In genomic region chr21:45680215-45680614, GRCh38 we compare ENCODE assay signal across 25 cellular contexts. TPM values are rescaled to one million over a fixed set of nuclear protein-coding genes. Genes with fewer than 3 reads are reported as not detected.
DNase-seq lines count a peak whose midpoint lies in the region; ATAC-seq, FAIRE-seq and TF ChIP-seq lines count a peak whose summit lies in the region.
"Had no signal": no experiment of that assay in that cellular context is flagged by ENCODE, and none has a peak within 500 bp of the region (broad histone marks: within the 10 kb centered on the region; RNA-seq: fewer than 3 reads in every experiment).

No MANE protein-coding gene starts in this region.

- H3K4me1 ChIP-seq in HepG2 (ENCODE audit: insufficient read depth, low read length), result no peaks in the 10 kb centered on the region
- no peaks in the 10 kb centered on the region for H3K4me1 ChIP-seq in right lobe of liver
- no peaks in the 10 kb centered on the region for H3K4me1 ChIP-seq in K562 (replicated peaks in 1 of 2; ENCODE audit: control insufficient read depth in 2 of 2, insufficient read depth in 2 of 2, low read length in 2 of 2)
- H3K4me1 ChIP-seq: BLaER1 treated with 17β-estradiol and CSF1 and Interleukin-3, amounts not matched to agents 10 nM and 100 nM; Caco-2 had no signal

- intact Hi-C loops in HepG2 (cut with micrococcal nuclease; ENCODE audit: unreplicated experiment), result no loop called here
- intact Hi-C loops in right lobe of liver (cut with DNase I), result no loop called here
- intact Hi-C loops in K562 (cut with micrococcal nuclease), result no loop called here

- H3K79me2 ChIP-seq in HepG2 (ENCODE audit: insufficient read depth, low read length) (no peaks in the 10 kb centered on the region), K562 (ENCODE audit: control insufficient read depth, insufficient read depth, low read length) (no peaks in the 10 kb centered on the region)

- H3K9ac ChIP-seq in HepG2 (ENCODE audit: insufficient read depth, low read depth, low read length) (no peak overlapping the region), K562 (ENCODE audit: insufficient read depth in 1 of 2, low read depth in 2 of 2, low read length in 2 of 2) (no peak overlapping the region)
- H3K9ac ChIP-seq: BLaER1 treated with 17β-estradiol and CSF1 and Interleukin-3, amounts not matched to agents 10 nM and 100 nM had no signal

- peaks cover 28 to 35% of the 10 kb centered on the region in 2 donors for H3K27me3 Mint-ChIP-seq in stimulated activated naive B cell treated with anti-CD40 and anti-IgM and Interleukin-4, amounts not matched to agents 10 μg/mL and 1 μg/mL and 100 μg/mL, for 72 hours
- H3K27me3 Mint-ChIP-seq in activated CD4-positive, alpha-beta memory T cell treated with anti-CD3 and anti-CD28 coated beads, Interleukin-2, amount 10 ng/mL, durations not matched to agents 7 days and 5 days, result peaks cover 9% of the 10 kb centered on the region
- H3K27me3 Mint-ChIP-seq: CD4-positive, alpha-beta T cell had no signal

- no peak for TF ChIP-seq POLR2A in HepG2 (IDR thresholded peaks at IDR 0.05; ENCODE audit: insufficient read depth in 1 of 2, low read depth in 2 of 2, low read length in 2 of 2)
- no peak for TF ChIP-seq POLR2A in right lobe of liver (IDR thresholded peaks at IDR 0.05)
- no peak for TF ChIP-seq POLR2A in K562 (conservative IDR thresholded peaks at IDR 0.05)

- no peaks in the 10 kb centered on the region for H3K36me3 ChIP-seq in HepG2 (replicated peaks in 1 of 2; ENCODE audit: control insufficient read depth in 1 of 2, insufficient read depth in 2 of 2, low read length in 2 of 2)
- H3K36me3 ChIP-seq in right lobe of liver, result no peaks in the 10 kb centered on the region
- no peaks in the 10 kb centered on the region for H3K36me3 ChIP-seq in K562 (ENCODE audit: control insufficient read depth, insufficient read depth, low read length)

- peaks cover 0 to 3% of the 10 kb centered on the region in 2 donors for H3K9me3 Mint-ChIP-seq in stimulated activated naive B cell treated with anti-CD40 and anti-IgM and Interleukin-4, amounts not matched to agents 10 μg/mL and 1 μg/mL and 100 μg/mL, for 72 hours
- peaks cover 4% of the 10 kb centered on the region for H3K9me3 Mint-ChIP-seq in activated CD4-positive, alpha-beta memory T cell treated with anti-CD3 and anti-CD28 coated beads, Interleukin-2, amount 10 ng/mL, durations not matched to agents 7 days and 5 days
- H3K9me3 Mint-ChIP-seq: CD4-positive, alpha-beta T cell; CD8-positive, alpha-beta T cell had no signal

- no peak overlapping the region for H3K4me3 ChIP-seq in HepG2 (replicated peaks in 1 of 3; ENCODE audit: insufficient read depth in 1 of 3, low read depth in 2 of 3, low read length in 3 of 3)
- no peak overlapping the region for H3K4me3 ChIP-seq in right lobe of liver
- H3K4me3 ChIP-seq in K562, result no peak overlapping the region
- H3K4me3 ChIP-seq: BLaER1 treated with 17β-estradiol and CSF1 and Interleukin-3, amounts not matched to agents 10 nM and 100 nM had no signal

- TF ChIP-seq EP300 in HepG2 (IDR thresholded peaks at IDR 0.05; ENCODE audit: low read depth in 2 of 2, low read length in 2 of 2), result no peak
- no peak for TF ChIP-seq EP300 in HepG2 (CRISPR knock-in tag; IDR thresholded peaks at IDR 0.05; ENCODE audit: borderline replicate concordance)
- no peak for TF ChIP-seq EP300 in K562 (IDR thresholded peaks at IDR 0.05; ENCODE audit: low read length)

- H3K4me2 ChIP-seq in HepG2 (ENCODE audit: low read depth, low read length) (no peak overlapping the region), K562 (ENCODE audit: insufficient read depth, low read length) (no peak overlapping the region)
- H3K4me2 ChIP-seq: BLaER1 treated with 17β-estradiol and CSF1 and Interleukin-3, amounts not matched to agents 10 nM and 100 nM had no signal

- CTCF ChIA-PET in HepG2 (lab: Yijun Ruan, JAX; ENCODE audit: low intra/inter-chr PET ratio, low total read pairs), result no interaction called here
- CTCF ChIA-PET in K562 (lab: Yijun Ruan, JAX; ENCODE audit: low intra/inter-chr PET ratio), result no interaction called here
- CTCF ChIA-PET in activated CD4-positive, alpha-beta memory T cell treated with anti-CD3 and anti-CD28 coated beads, Interleukin-2, amount 10 ng/mL, durations not matched to agents 7 days and 5 days (lab: Charles Lee), result no interaction called here

- TF ChIP-seq RAD21 in HepG2 (CRISPR knock-in tag; IDR thresholded peaks at IDR 0.05) (no peak), K562 (CRISPR knock-in tag; conservative IDR thresholded peaks at IDR 0.05 in 1 of 2, IDR thresholded peaks at IDR 0.05 in 1 of 2) (no peak)

- H3K9me3 ChIP-seq in HepG2 (ENCODE audit: low read length) (no peaks in the 10 kb centered on the region), right lobe of liver (no peaks in the 10 kb centered on the region), K562 (replicated peaks; ENCODE audit: control insufficient read depth, insufficient read depth, low read depth, low read length) (no peaks in the 10 kb centered on the region)
- H3K9me3 ChIP-seq: Caco-2 had no signal

- no peak overlapping the region for H3K4me3 Mint-ChIP-seq in stimulated activated naive B cell treated with anti-CD40 and anti-IgM and Interleukin-4, amounts not matched to agents 10 μg/mL and 1 μg/mL and 100 μg/mL, for 72 hours
- H3K4me3 Mint-ChIP-seq in activated CD4-positive, alpha-beta memory T cell treated with anti-CD3 and anti-CD28 coated beads, Interleukin-2, amount 10 ng/mL, durations not matched to agents 7 days and 5 days, result no peak overlapping the region
- H3K4me3 Mint-ChIP-seq: B cell; CD4-positive, alpha-beta T cell; CD8-positive, alpha-beta T cell had no signal

- TF ChIP-seq CTCF in HepG2 (CRISPR knock-in tag; IDR thresholded peaks at IDR 0.05), result no peak
- no peak for TF ChIP-seq CTCF in right lobe of liver (IDR thresholded peaks at IDR 0.05)
- TF ChIP-seq CTCF in K562 (IDR thresholded peaks at IDR 0.05 in 2 of 3, conservative IDR thresholded peaks at IDR 0.05 in 1 of 3; ENCODE audit: insufficient read depth in 2 of 3, low read depth in 1 of 3, low read length in 3 of 3), result no peak

- no peaks in the 10 kb centered on the region for H3K36me3 Mint-ChIP-seq in stimulated activated naive B cell treated with anti-CD40 and anti-IgM and Interleukin-4, amounts not matched to agents 10 μg/mL and 1 μg/mL and 100 μg/mL, for 72 hours
- no peaks in the 10 kb centered on the region for H3K36me3 Mint-ChIP-seq in activated CD4-positive, alpha-beta memory T cell treated with anti-CD3 and anti-CD28 coated beads, Interleukin-2, amount 10 ng/mL, durations not matched to agents 7 days and 5 days (ENCODE audit: low read depth)
- H3K36me3 Mint-ChIP-seq: CD8-positive, alpha-beta T cell had no signal

- H3K4me1 Mint-ChIP-seq in stimulated activated naive B cell treated with anti-CD40 and anti-IgM and Interleukin-4, amounts not matched to agents 10 μg/mL and 1 μg/mL and 100 μg/mL, for 72 hours, result no peaks in the 10 kb centered on the region
- no peaks in the 10 kb centered on the region for H3K4me1 Mint-ChIP-seq in activated CD4-positive, alpha-beta memory T cell treated with anti-CD3 and anti-CD28 coated beads, Interleukin-2, amount 10 ng/mL, durations not matched to agents 7 days and 5 days
- H3K4me1 Mint-ChIP-seq: B cell had no signal

- H3K27ac ChIP-seq in HepG2 (ENCODE audit: extremely low read length, insufficient read depth, low read length) (no peak overlapping the region), right lobe of liver (no peak overlapping the region), K562 (ENCODE audit: extremely low read depth, low read depth, low read length) (no peak overlapping the region), caudate nucleus (ENCODE audit: low read depth, low read length) (no peak overlapping the region)
- H3K27ac ChIP-seq: 22Rv1; BLaER1 treated with 17β-estradiol and CSF1 and Interleukin-3, amounts not matched to agents 10 nM and 100 nM; C4-2B had no signal

- DNase-seq in HepG2 (ENCODE audit: low spot score) (no peak), right lobe of liver (no peak), K562 (ENCODE audit: extremely low read depth in 1 of 4, low spot score in 3 of 4) (no peak), caudate nucleus (lab: John Stamatoyannopoulos, UW) (no peak)
- no peak for DNase-seq in stimulated activated naive B cell treated with anti-CD40 and anti-IgM and Interleukin-4, amounts not matched to agents 10 μg/mL and 1 μg/mL and 100 μg/mL, for 72 hours
- no peak for DNase-seq in activated CD4-positive, alpha-beta memory T cell treated with anti-CD3 and anti-CD28 coated beads, Interleukin-2, amount 10 ng/mL, durations not matched to agents 7 days and 5 days
- DNase-seq: AML-193; Caco-2; Calu3; CD4-positive, alpha-beta T cell; CD8-positive, alpha-beta T cell; DMS53; DMS79; DND-41; EL; GF-D8 had no signal

- no TSS peak for BruUV-seq in HepG2 (replicated peaks; lab: Mats Ljungman, UMichigan)
- BruUV-seq in K562 (replicated peaks; lab: Mats Ljungman, UMichigan), result no TSS peak

- in situ Hi-C loops in HepG2 (cut with HindIII; ENCODE audit: extremely low pct_ligation_motif_present, low pct_unique_long_range_greater_than_20kb), result no loop called here
- in situ Hi-C loops in K562 (cut with MboI), result no loop called here

- H3K27me3 ChIP-seq in HepG2 (ENCODE audit: control insufficient read depth in 1 of 2, insufficient read depth in 2 of 2, low read length in 2 of 2), result no peaks in the 10 kb centered on the region; a peak in 1 of 5 replicates
- H3K27me3 ChIP-seq in right lobe of liver, result no peaks in the 10 kb centered on the region
- no peaks in the 10 kb centered on the region for H3K27me3 ChIP-seq in K562 (ENCODE audit: control insufficient read depth in 2 of 2, insufficient read depth in 2 of 2, low read length in 2 of 2)
- H3K27me3 ChIP-seq: BLaER1 treated with 17β-estradiol and CSF1 and Interleukin-3, amounts not matched to agents 10 nM and 100 nM had no signal

- FAIRE-seq in HepG2 (lab: Jason Lieb, UNC), result no peak
- FAIRE-seq in G401.6 (lab: Jason Lieb, UNC), result peak; percentile 8
- FAIRE-seq in K562 (lab: Jason Lieb, UNC), result no peak
- FAIRE-seq: D721Med, GM12891, GM19239 had no signal

- no peaks in the 10 kb centered on the region for H4K20me1 ChIP-seq in HepG2 (ENCODE audit: insufficient read depth, low read length)
- no peaks in the 10 kb centered on the region for H4K20me1 ChIP-seq in K562 (replicated peaks; ENCODE audit: control insufficient read depth, insufficient read depth, low read length)

- ATAC-seq in HepG2, result no peak
- ATAC-seq in right lobe of liver, result no peak
- ATAC-seq in K562, result no peak
- ATAC-seq in stimulated activated naive B cell treated with anti-CD40 and anti-IgM and Interleukin-4, amounts not matched to agents 10 μg/mL and 1 μg/mL and 100 μg/mL, for 72 hours (replicated peaks), result no peak
- ATAC-seq: CD8-positive, alpha-beta T cell had no signal

- POLR2A ChIA-PET in HepG2 (lab: Yijun Ruan, JAX) (no interaction called here), K562 (lab: Yijun Ruan, JAX) (no interaction called here)
- POLR2A ChIA-PET in activated CD4-positive, alpha-beta memory T cell treated with anti-CD3 and anti-CD28 coated beads, Interleukin-2, amount 10 ng/mL, durations not matched to agents 7 days and 5 days (lab: Charles Lee), result no interaction called here

- 0% methylated on average over 1 of the region's 1 CpG for WGBS in HepG2 (ENCODE audit: low lambda C conversion rate)
- WGBS in right lobe of liver (ENCODE audit: insufficient coverage, low coverage, low lambda C conversion rate, missing lambda C conversion rate), result 24% methylated on average over 1 of the region's 1 CpG
- WGBS in K562 (ENCODE audit: insufficient coverage, low coverage, missing lambda C conversion rate), result 0% methylated on average over 1 of the region's 1 CpG

- H3K27ac Mint-ChIP-seq in stimulated activated naive B cell treated with anti-CD40 and anti-IgM and Interleukin-4, amounts not matched to agents 10 μg/mL and 1 μg/mL and 100 μg/mL, for 72 hours, result no peak overlapping the region
- no peak overlapping the region for H3K27ac Mint-ChIP-seq in activated CD4-positive, alpha-beta memory T cell treated with anti-CD3 and anti-CD28 coated beads, Interleukin-2, amount 10 ng/mL, durations not matched to agents 7 days and 5 days
- H3K27ac Mint-ChIP-seq: B cell; CD4-positive, alpha-beta T cell; CD8-positive, alpha-beta T cell had no signal

- H2AFZ ChIP-seq in HepG2 (ENCODE audit: low read length), result no peak overlapping the region
- H2AFZ ChIP-seq in K562 (ENCODE audit: low read depth, low read length), result no peak overlapping the region

- H3K9me1 ChIP-seq in K562 (ENCODE audit: control insufficient read depth, insufficient read depth, low read length), result no peaks in the 10 kb centered on the region

RNA-seq across cellular contexts. Expression of gene PCBP3, which starts 36.7 kb away (rescaled TPM):
- total RNA-seq in HepG2 (2016; rRNA removed; fragmentation: Illumina TruSeq; extraction: Trizol), result not detected in 2 replicates
- not detected in 2 replicates for total RNA-seq in HepG2 (2016; cell fraction: cytosol; rRNA removed; fragmentation: Illumina TruSeq; extraction: Trizol; ENCODE audit: low read depth)
- total RNA-seq in HepG2 (2016; cell fraction: insoluble cytoplasmic fraction; rRNA removed; fragmentation: Illumina TruSeq; extraction: Trizol), result not detected in 2 replicates
- not detected in 2 replicates for total RNA-seq in HepG2 (2016; cell fraction: membrane; rRNA removed; fragmentation: Illumina TruSeq; extraction: Trizol)
- not detected in 2 replicates for total RNA-seq in HepG2 (2016; cell fraction: nucleus; rRNA removed; fragmentation: Illumina TruSeq; extraction: Trizol)
- polyA plus RNA-seq in HepG2 (2011; rRNA removed), result not detected in 2 replicates
- polyA plus RNA-seq in HepG2 (2011; cell fraction: cytosol; rRNA removed), result not detected in 2 replicates
- polyA plus RNA-seq in HepG2 (2011; cell fraction: nucleus; rRNA removed), result not detected in 2 replicates
- polyA plus RNA-seq in HepG2 (2012), result not detected in 2 replicates
- polyA plus RNA-seq in HepG2 (2016; cell fraction: cytosol; fragmentation: Illumina TruSeq; extraction: Trizol; ENCODE audit: low read depth), result not detected in 2 replicates
- polyA plus RNA-seq in HepG2 (2016; cell fraction: insoluble cytoplasmic fraction; fragmentation: Illumina TruSeq; extraction: Trizol; ENCODE audit: low read depth), result not detected in 2 replicates
- polyA plus RNA-seq in HepG2 (2016; cell fraction: membrane; fragmentation: Illumina TruSeq; extraction: Trizol; ENCODE audit: low read depth), result not detected in 2 replicates
- polyA plus RNA-seq in HepG2 (2016; cell fraction: nucleus; fragmentation: Illumina TruSeq; extraction: Trizol; ENCODE audit: insufficient read depth, low read depth), result not detected in 2 replicates
- polyA minus RNA-seq in HepG2 (2011; rRNA and poly(A)+ RNA removed; ENCODE audit: low replicate concordance), result not detected in 2 replicates
- polyA minus RNA-seq in HepG2 (2011; cell fraction: cytosol; rRNA and poly(A)+ RNA removed), result not detected in 2 replicates
- polyA minus RNA-seq in HepG2 (2011; cell fraction: nucleus; rRNA and poly(A)+ RNA removed), result not detected in 2 replicates
- 1 to 10 TPM in 1 of 6 experiments, under 1 TPM in 5; 0.37 to 1.5 (median 0.69) TPM for total RNA-seq in right lobe of liver
- 2.7 and 3.7 TPM in 2 replicates for total RNA-seq in K562 (2011; cell fraction: chromatin; rRNA removed; ENCODE audit: low replicate concordance)
- total RNA-seq in K562 (2011; cell fraction: nucleolus; rRNA removed), result 1.2 and 1.6 TPM in 2 replicates
- total RNA-seq in K562 (2011; cell fraction: nucleoplasm; rRNA removed), result 0.95 and 3.4 TPM in 2 replicates
- 0.18 TPM in 1 of 2 replicates, not detected in the other for total RNA-seq in K562 (2014; rRNA removed)
- total RNA-seq in K562 (2014; rRNA removed; fragmentation: Illumina TruSeq; extraction: Trizol), result not detected in 2 replicates
- 0.15 TPM in 1 of 2 replicates, not detected in the other for total RNA-seq in K562 (2015; rRNA removed; fragmentation: Illumina TruSeq; extraction: Trizol)
- 0.34 TPM in 1 of 2 replicates, not detected in the other for total RNA-seq in K562 (2021)
- not detected in 2 replicates for polyA plus RNA-seq in K562 (2011; rRNA removed)
- polyA plus RNA-seq in K562 (2011; cell fraction: cytosol; rRNA removed), result 0.10 and 0.27 TPM in 2 replicates
- 0.58 and 0.59 TPM in 2 replicates for polyA plus RNA-seq in K562 (2011; cell fraction: nucleus; rRNA removed)
- 0.24 TPM in 1 of 2 replicates, not detected in the other for polyA plus RNA-seq in K562 (2012)
- not detected in 2 replicates for polyA plus RNA-seq in K562 (2014; fragmentation: Illumina TruSeq; extraction: Trizol)
- polyA plus RNA-seq in K562 (2014; fragmentation: Nextera tagmentation; extraction: Ambion mirVana), result not detected
- polyA plus RNA-seq in K562 (2014; rRNA removed), result 2.0 TPM in 1 of 2 replicates, not detected in the other
- polyA minus RNA-seq in K562 (2011; rRNA and poly(A)+ RNA removed), result 0.53 TPM in 1 of 2 replicates, not detected in the other
- polyA minus RNA-seq in K562 (2011; cell fraction: cytosol; rRNA and poly(A)+ RNA removed), result not detected in 2 replicates
- 0.54 and 1.1 TPM in 2 replicates for polyA minus RNA-seq in K562 (2011; cell fraction: nucleus; rRNA and poly(A)+ RNA removed)
- 1 to 10 TPM; 3.4 to 3.9 TPM for total RNA-seq in activated CD4-positive, alpha-beta memory T cell treated with anti-CD3 and anti-CD28 coated beads, Interleukin-2, amount 10 ng/mL, durations not matched to agents 7 days and 5 days
- total RNA-seq: A172 had no signal

Comparison
In these comparisons a context has a peak if more than half of its experiments do, and no peak if none do; other contexts are left out.
1. Of the 241 proteins assayed by ChIP-seq in both HepG2 and K562: peak only in HepG2: none; only in K562: MAFG; in both: MAFF and MAFK; in neither: 238.